In the genomic region with DNA sequence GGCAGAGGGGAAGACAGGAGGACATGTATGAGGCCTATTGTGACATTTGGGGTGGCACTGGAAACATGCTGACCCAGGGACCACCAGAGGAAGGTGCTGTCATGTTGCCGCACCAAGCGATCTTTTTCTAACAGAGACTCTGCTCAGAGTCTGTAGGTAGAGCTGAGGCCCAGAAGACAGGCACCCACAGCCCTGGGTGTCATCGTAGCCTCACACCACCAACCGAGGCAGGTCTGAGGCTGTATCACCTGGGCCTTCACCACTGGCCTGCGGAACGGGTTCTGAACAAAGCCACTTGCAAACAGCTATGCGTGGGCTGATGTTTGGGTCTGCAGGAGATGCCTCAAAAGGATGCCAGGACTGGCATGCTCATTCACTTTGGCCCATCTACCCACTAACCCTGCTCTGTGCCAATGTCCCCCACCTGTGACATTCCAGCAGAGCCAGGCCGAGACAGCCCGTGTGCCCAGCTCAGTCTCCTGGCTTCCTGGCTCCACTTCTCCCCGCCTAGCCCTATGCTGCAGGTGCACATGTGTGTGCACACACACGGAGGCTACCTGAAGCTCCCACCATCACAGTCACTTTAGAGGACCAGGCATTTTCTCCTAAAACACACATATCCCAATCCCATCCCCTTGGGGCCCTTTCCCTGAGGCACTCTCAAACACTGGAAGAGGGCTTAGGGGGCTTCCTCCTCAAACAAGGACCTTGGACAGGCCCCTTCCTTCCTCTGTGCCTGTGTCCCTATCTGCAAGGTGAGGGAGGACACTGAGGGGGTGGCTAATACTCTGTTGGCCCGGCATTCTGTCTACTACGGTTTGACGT, we compare ENCODE assay signal across 16 cellular contexts. TPM values are rescaled to one million over a fixed set of nuclear protein-coding genes. Genes with fewer than 3 reads are reported as not detected.
DNase-seq lines count a peak whose midpoint lies in the region; FAIRE-seq and TF ChIP-seq lines count a peak whose summit lies in the region.
"Had no signal": no experiment of that assay in that cellular context is flagged by ENCODE, and none has a peak within 500 bp of the region (broad histone marks: within the 10 kb centered on the region; RNA-seq: fewer than 3 reads in every experiment).

No MANE protein-coding gene starts in this region.

- TF ChIP-seq POLR2A in esophagus squamous epithelium (IDR thresholded peaks at IDR 0.05), result no peak

- TF ChIP-seq CTCF in esophagus squamous epithelium (IDR thresholded peaks at IDR 0.05) (peak in 1 of 6 experiments; percentile 29), WERI-Rb-1 (IDR thresholded peaks at IDR 0.05; ENCODE audit: low read depth, low read length) (no peak)

- FAIRE-seq in GM19239 (lab: Jason Lieb, UNC) (no peak), frontal cortex (lab: Jason Lieb, UNC) (no peak)
- FAIRE-seq: D721Med had no signal

- H3K4me1 ChIP-seq in esophagus squamous epithelium, result peaks cover 16 to 47% (median 19%) of the 10 kb centered on the region in 3 donors
- H3K4me1 ChIP-seq: upper lobe of left lung had no signal

- H3K36me3 ChIP-seq in esophagus squamous epithelium (peaks cover 0 to 51% (median 18%) of the 10 kb centered on the region in 3 donors), WERI-Rb-1 (no peaks in the 10 kb centered on the region)
- H3K36me3 ChIP-seq: upper lobe of left lung had no signal

- 26 to 51% methylated on average over 6 to 7 of the region's 14 CpGs for WGBS in esophagus squamous epithelium, 2 donors

- DNase-seq in ELF-1 (ENCODE audit: low read depth, low spot score) (peak; percentile 2), esophagus squamous epithelium (lab: John Stamatoyannopoulos, UW) (no peak), posterior vena cava (ENCODE audit: low spot score) (peak; percentile 61), WERI-Rb-1 (no peak), GM19239 (ENCODE audit: insufficient read length, low spot score) (no peak), NCI-H345 (lab: John Stamatoyannopoulos, UW) (no peak), frontal cortex (ENCODE audit: low spot score in 2 of 2) (no peak)
- peak; percentile 32 for DNase-seq in activated CD8-positive, alpha-beta memory T cell treated with anti-CD3 and anti-CD28 coated beads for 24 hours
- DNase-seq: hippocampal formation; NCI-H2107; right cardiac atrium; stimulated activated CD4-positive, alpha-beta T cell treated with anti-CD3 and anti-CD28 coated beads, Interleukin-4, amount 100 ng/mL, for 1 hour; T-helper 17 cell had no signal

- intact Hi-C loops in esophagus squamous epithelium (cut with DNase I) (no loop called here), posterior vena cava (cut with DNase I) (no loop called here)

- H3K27me3 ChIP-seq in esophagus squamous epithelium (peaks cover 0 to 2% (median 0%) of the 10 kb centered on the region in 4 donors), WERI-Rb-1 (ENCODE audit: insufficient read depth, low read depth, severe bottlenecking) (no peaks in the 10 kb centered on the region)
- H3K27me3 ChIP-seq: upper lobe of left lung had no signal

- H3K27ac ChIP-seq in esophagus squamous epithelium (peak overlapping the region; percentile 88 to 97 (median 94)), WERI-Rb-1 (no peak overlapping the region)
- H3K27ac ChIP-seq: upper lobe of left lung had no signal

- H3K9me3 ChIP-seq in esophagus squamous epithelium, result no peaks in the 10 kb centered on the region
- no peaks in the 10 kb centered on the region for H3K9me3 ChIP-seq in WERI-Rb-1 (ENCODE audit: severe bottlenecking)
- H3K9me3 ChIP-seq: upper lobe of left lung had no signal

- H3K4me3 ChIP-seq in esophagus squamous epithelium (peak overlapping the region; percentile 63 to 86 (median 74)), WERI-Rb-1 (ENCODE audit: low read depth, low read length) (no peak overlapping the region)
- H3K4me3 ChIP-seq: upper lobe of left lung had no signal

RNA-seq across cellular contexts. Expression of gene TRIM29, which starts 3.6 kb away (rescaled TPM):
- 1,000 to 10,000 TPM in 1 of 4 donors, 100 to 1,000 TPM in 3; 691 to 1,472 (median 816) TPM for total RNA-seq in esophagus squamous epithelium
- total RNA-seq in posterior vena cava, result 1 to 10 TPM; 8.5 to 8.7 TPM
- total RNA-seq in frontal cortex, result not detected
- total RNA-seq: RPMI7951, T-helper 17 cell had no signal

Comparison
In these comparisons a context has a peak if more than half of its experiments do, and no peak if none do; other contexts are left out.
1. DNase-seq: peak in ELF-1 (single experiment), activated CD8-positive, alpha-beta memory T cell treated with anti-CD3 and anti-CD28 coated beads for 24 hours (single experiment) and posterior vena cava (single experiment); none in esophagus squamous epithelium (single experiment), WERI-Rb-1 (single experiment), GM19239 (single experiment), NCI-H345 (single experiment) and frontal cortex (0 of 2).
2. RNA of gene TRIM29, which starts 3.6 kb away (total RNA-seq): 691 to 1,472 TPM in esophagus squamous epithelium; 8.5 to 8.7 TPM in posterior vena cava and not detected in frontal cortex (single experiment); every median in the first group is over 10 times any median in the second.